1 cellular context compared by ENCODE assay signal in the genomic region with DNA sequence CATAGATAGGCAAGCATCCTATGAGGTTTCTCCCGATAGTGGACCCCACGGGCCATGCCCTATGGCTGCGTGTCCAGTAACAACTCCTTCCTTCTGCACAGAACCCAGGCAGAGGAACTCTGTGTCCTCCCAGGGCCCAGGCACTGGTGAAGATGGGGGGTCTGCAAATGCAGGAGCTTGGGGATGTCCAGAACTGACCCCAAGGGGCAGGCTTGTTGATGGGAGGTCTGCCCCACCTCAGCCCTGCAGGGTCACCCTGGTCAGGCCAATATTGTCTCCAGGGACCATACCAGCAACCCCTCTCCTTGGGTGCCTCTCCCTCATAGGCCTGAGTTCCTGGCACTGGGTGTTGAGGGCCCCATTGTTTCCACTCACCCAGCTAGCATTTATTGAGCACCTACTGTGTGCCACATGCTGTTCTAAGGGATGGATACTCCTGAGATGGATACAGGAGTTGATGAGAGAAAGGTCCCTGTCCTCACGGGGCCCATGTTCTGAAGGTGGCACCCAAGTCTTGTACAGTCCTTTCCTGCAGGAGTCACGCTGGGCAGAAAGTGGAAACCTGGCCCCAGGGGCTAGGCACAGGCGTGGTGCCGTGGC.
TF ChIP-seq lines count a peak whose summit lies in the region.

No MANE protein-coding gene starts in this region.

TF ChIP-seq in GM23338, 12 proteins besides CTCF, POLR2A, EP300 and RAD21 (continued from another document):
- TF ChIP-seq, protein P1, sequence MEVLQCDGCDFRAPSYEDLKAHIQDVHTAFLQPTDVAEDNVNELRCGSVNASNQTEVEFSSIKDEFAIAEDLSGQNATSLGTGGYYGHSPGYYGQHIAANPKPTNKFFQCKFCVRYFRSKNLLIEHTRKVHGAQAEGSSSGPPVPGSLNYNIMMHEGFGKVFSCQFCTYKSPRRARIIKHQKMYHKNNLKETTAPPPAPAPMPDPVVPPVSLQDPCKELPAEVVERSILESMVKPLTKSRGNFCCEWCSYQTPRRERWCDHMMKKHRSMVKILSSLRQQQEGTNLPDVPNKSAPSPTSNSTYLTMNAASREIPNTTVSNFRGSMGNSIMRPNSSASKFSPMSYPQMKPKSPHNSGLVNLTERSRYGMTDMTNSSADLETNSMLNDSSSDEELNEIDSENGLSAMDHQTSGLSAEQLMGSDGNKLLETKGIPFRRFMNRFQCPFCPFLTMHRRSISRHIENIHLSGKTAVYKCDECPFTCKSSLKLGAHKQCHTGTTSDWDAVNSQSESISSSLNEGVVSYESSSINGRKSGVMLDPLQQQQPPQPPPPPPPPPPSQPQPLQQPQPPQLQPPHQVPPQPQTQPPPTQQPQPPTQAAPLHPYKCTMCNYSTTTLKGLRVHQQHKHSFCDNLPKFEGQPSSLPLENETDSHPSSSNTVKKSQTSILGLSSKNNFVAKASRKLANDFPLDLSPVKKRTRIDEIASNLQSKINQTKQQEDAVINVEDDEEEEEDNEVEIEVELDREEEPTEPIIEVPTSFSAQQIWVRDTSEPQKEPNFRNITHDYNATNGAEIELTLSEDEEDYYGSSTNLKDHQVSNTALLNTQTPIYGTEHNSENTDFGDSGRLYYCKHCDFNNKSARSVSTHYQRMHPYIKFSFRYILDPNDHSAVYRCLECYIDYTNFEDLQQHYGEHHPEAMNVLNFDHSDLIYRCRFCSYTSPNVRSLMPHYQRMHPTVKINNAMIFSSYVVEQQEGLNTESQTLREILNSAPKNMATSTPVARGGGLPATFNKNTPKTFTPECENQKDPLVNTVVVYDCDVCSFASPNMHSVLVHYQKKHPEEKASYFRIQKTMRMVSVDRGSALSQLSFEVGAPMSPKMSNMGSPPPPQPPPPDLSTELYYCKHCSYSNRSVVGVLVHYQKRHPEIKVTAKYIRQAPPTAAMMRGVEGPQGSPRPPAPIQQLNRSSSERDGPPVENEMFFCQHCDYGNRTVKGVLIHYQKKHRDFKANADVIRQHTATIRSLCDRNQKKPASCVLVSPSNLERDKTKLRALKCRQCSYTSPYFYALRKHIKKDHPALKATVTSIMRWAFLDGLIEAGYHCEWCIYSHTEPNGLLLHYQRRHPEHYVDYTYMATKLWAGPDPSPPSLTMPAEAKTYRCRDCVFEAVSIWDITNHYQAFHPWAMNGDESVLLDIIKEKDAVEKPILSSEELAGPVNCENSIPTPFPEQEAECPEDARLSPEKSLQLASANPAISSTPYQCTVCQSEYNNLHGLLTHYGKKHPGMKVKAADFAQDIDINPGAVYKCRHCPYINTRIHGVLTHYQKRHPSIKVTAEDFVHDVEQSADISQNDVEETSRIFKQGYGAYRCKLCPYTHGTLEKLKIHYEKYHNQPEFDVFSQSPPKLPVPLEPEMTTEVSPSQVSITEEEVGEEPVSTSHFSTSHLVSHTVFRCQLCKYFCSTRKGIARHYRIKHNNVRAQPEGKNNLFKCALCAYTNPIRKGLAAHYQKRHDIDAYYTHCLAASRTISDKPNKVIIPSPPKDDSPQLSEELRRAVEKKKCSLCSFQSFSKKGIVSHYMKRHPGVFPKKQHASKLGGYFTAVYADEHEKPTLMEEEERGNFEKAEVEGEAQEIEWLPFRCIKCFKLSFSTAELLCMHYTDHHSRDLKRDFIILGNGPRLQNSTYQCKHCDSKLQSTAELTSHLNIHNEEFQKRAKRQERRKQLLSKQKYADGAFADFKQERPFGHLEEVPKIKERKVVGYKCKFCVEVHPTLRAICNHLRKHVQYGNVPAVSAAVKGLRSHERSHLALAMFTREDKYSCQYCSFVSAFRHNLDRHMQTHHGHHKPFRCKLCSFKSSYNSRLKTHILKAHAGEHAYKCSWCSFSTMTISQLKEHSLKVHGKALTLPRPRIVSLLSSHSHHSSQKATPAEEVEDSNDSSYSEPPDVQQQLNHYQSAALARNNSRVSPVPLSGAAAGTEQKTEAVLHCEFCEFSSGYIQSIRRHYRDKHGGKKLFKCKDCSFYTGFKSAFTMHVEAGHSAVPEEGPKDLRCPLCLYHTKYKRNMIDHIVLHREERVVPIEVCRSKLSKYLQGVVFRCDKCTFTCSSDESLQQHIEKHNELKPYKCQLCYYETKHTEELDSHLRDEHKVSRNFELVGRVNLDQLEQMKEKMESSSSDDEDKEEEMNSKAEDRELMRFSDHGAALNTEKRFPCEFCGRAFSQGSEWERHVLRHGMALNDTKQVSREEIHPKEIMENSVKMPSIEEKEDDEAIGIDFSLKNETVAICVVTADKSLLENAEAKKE (CRISPR knock-in tag; IDR thresholded peaks at IDR 0.05): no peak
- TF ChIP-seq EZH2phosphoT487 (IDR thresholded peaks at IDR 0.05; ENCODE audit: unreplicated experiment) (no peak), JUNB (IDR thresholded peaks at IDR 0.05; ENCODE audit: unreplicated experiment) (no peak), STAT1 (IDR thresholded peaks at IDR 0.05; ENCODE audit: unreplicated experiment) (no peak), POLR2AphosphoS5 (IDR thresholded peaks at IDR 0.05; ENCODE audit: low read depth) (no peak)
- TF ChIP-seq, protein P2, sequence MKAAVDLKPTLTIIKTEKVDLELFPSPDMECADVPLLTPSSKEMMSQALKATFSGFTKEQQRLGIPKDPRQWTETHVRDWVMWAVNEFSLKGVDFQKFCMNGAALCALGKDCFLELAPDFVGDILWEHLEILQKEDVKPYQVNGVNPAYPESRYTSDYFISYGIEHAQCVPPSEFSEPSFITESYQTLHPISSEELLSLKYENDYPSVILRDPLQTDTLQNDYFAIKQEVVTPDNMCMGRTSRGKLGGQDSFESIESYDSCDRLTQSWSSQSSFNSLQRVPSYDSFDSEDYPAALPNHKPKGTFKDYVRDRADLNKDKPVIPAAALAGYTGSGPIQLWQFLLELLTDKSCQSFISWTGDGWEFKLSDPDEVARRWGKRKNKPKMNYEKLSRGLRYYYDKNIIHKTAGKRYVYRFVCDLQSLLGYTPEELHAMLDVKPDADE (IDR thresholded peaks at IDR 0.05): no peak
